Comparison of ENCODE assay signal across 8 cellular contexts in genomic region chr1:6037338-6037762, GRCh38. TPM values are rescaled to one million over a fixed set of nuclear protein-coding genes. Genes with fewer than 3 reads are reported as not detected.
DNase-seq lines count a peak whose midpoint lies in the region; ATAC-seq lines count a peak whose summit lies in the region.

No MANE protein-coding gene starts in this region.

- H3K9me3 ChIP-seq in GM23248 (ENCODE audit: low read depth), result no peaks in the 10 kb centered on the region

- no peaks in the 10 kb centered on the region for H3K79me2 ChIP-seq in GM23248 (ENCODE audit: insufficient read depth)

- peaks cover 4% of the 10 kb centered on the region; the same call in 1 of the 2 replicates for H3K4me1 ChIP-seq in GM23248 (ENCODE audit: insufficient read depth)

- H4K20me1 ChIP-seq in GM23248 (ENCODE audit: insufficient read depth), result no peaks in the 10 kb centered on the region

- H3K36me3 ChIP-seq in GM23248 (ENCODE audit: low read depth), result no peaks in the 10 kb centered on the region

- H3K9me2 ChIP-seq in GM23248 (ENCODE audit: insufficient read depth), result no peaks in the 10 kb centered on the region

- H3K27ac ChIP-seq in GM23248, result no peak overlapping the region

- H3K27me3 ChIP-seq in GM23248 (replicated peaks; ENCODE audit: insufficient read depth), result no peaks in the 10 kb centered on the region

- DNase-seq in GM03348 (ENCODE audit: low spot score) (peak; percentile 59), GM23248 (peak; percentile 76), SK-N-DZ (ENCODE audit: low spot score) (peak; percentile 58), left kidney (ENCODE audit: low read depth, low spot score) (peak; percentile 26), NK-92 (lab: John Stamatoyannopoulos, UW; ENCODE audit: unreplicated experiment) (no peak), putamen (ENCODE audit: low spot score) (no peak)

- H2AFZ ChIP-seq in GM23248, result no peak overlapping the region

- no peak overlapping the region for H3K4me2 ChIP-seq in GM23248 (ENCODE audit: unreplicated experiment)

- no peak for ATAC-seq in GM18870 (IDR thresholded peaks at IDR 0.05; ENCODE audit: unreplicated experiment)
- no peak for ATAC-seq in GM19455 (IDR thresholded peaks at IDR 0.05; ENCODE audit: unreplicated experiment)

- in situ Hi-C loops in GM23248 (cut with MboI), result no loop called here

- H3F3A ChIP-seq in GM23248 (ENCODE audit: insufficient read depth), result no peaks in the 10 kb centered on the region

- no peak overlapping the region for H3K4me3 ChIP-seq in GM23248

- 45 to 47% methylated on average over 9 of the region's 9 CpGs for WGBS in GM23248 (ENCODE audit: low coverage in 1 of 2, low lambda C conversion rate in 2 of 2, missing lambda C conversion rate in 2 of 2), 2 experiments

- no peak overlapping the region for H3K9ac ChIP-seq in GM23248

RNA-seq across cellular contexts. Expression of gene KCNAB2, which starts 8.3 kb away (rescaled TPM):
- 3.5 and 4.8 TPM in 2 replicates for total RNA-seq in GM23248 (2014; rRNA removed; shearing (Covaris generic))
- polyA plus RNA-seq in GM23248 (2016; fragmentation: Nextera tagmentation; extraction: Ambion mirVana), result 3.9 TPM in 2 replicates
- 3.2 and 4.7 TPM in 2 replicates for polyA plus RNA-seq in SK-N-DZ (2014; cell fraction: cytosol; rRNA removed)
- polyA plus RNA-seq in SK-N-DZ (2014; cell fraction: nucleus; rRNA removed), result 8.0 and 11.2 TPM in 2 replicates

RNA-seq across cellular contexts. Expression of gene NPHP4, which starts 45.1 kb away (rescaled TPM):
- total RNA-seq in GM23248 (2014; rRNA removed; shearing (Covaris generic)), result 4.0 and 7.8 TPM in 2 replicates
- polyA plus RNA-seq in GM23248 (2016; fragmentation: Nextera tagmentation; extraction: Ambion mirVana), result 4.2 and 4.4 TPM in 2 replicates
- polyA plus RNA-seq in SK-N-DZ (2014; cell fraction: cytosol; rRNA removed), result 9.4 and 11.4 TPM in 2 replicates
- polyA plus RNA-seq in SK-N-DZ (2014; cell fraction: nucleus; rRNA removed), result 42.8 and 55.4 TPM in 2 replicates

Comparison
In these comparisons a context has a peak if more than half of its experiments do, and no peak if none do; other contexts are left out.
1. DNase-seq: peak in GM03348 (single experiment), GM23248 (single experiment), SK-N-DZ (single experiment) and left kidney (single experiment); none in NK-92 (single experiment) and putamen (single experiment).